ENCODE assay signal across 19 cellular contexts in genomic region chr6:57224769-57225515, GRCh38. TPM values are rescaled to one million over a fixed set of nuclear protein-coding genes. Genes with fewer than 3 reads are reported as not detected.
DNase-seq lines count a peak whose midpoint lies in the region; ATAC-seq, FAIRE-seq and TF ChIP-seq lines count a peak whose summit lies in the region.
"Had no signal": no experiment of that assay in that cellular context is flagged by ENCODE, and none has a peak within 500 bp of the region (broad histone marks: within the 10 kb centered on the region; RNA-seq: fewer than 3 reads in every experiment).

No MANE protein-coding gene starts in this region.

- H3K27me3 ChIP-seq in AG04450 (ENCODE audit: control insufficient read depth, insufficient read depth, low read length), result no peaks in the 10 kb centered on the region
- no peaks in the 10 kb centered on the region for H3K27me3 ChIP-seq in mesendoderm (ENCODE audit: insufficient read depth, low read length, poor library complexity)
- H3K27me3 ChIP-seq in SJCRH30, result no peaks in the 10 kb centered on the region
- no peaks in the 10 kb centered on the region for H3K27me3 ChIP-seq in thyroid gland
- H3K27me3 ChIP-seq: ovary, testis had no signal

- H3K18ac ChIP-seq in mesendoderm (ENCODE audit: low read length), result no peak overlapping the region

- no peak overlapping the region for H3K4me3 Mint-ChIP-seq in T-helper 17 cell
- H3K4me3 Mint-ChIP-seq: activated T-cell treated with anti-CD3 and anti-CD28 coated beads, Interleukin-2, amount 50 U/mL, for 24 hours; immature natural killer cell; memory B cell had no signal

- POLR2A ChIA-PET in AG04450 (lab: Yijun Ruan, JAX), result no interaction called here

- no peak overlapping the region for H4K8ac ChIP-seq in mesendoderm (ENCODE audit: low read depth, low read length)

- H3K27ac ChIP-seq in AG04450 (ENCODE audit: low read depth, low read length) (no peak overlapping the region), mesendoderm (ENCODE audit: low read depth, low read length) (no peak overlapping the region), SJCRH30 (no peak overlapping the region), thyroid gland (no peak overlapping the region)
- H3K27ac ChIP-seq: esophagus squamous epithelium, ovary had no signal

- FAIRE-seq in H54 (lab: Jason Lieb, UNC), result peak; percentile 50

- H3K4me3 ChIP-seq in AG04450 (ENCODE audit: low read depth, low read length), result no peak overlapping the region
- no peak overlapping the region for H3K4me3 ChIP-seq in mesendoderm (ENCODE audit: low read length)
- no peak overlapping the region for H3K4me3 ChIP-seq in SJCRH30
- no peak overlapping the region for H3K4me3 ChIP-seq in thyroid gland (replicated peaks in 1 of 3)
- H3K4me3 ChIP-seq: esophagus squamous epithelium, ovary, testis had no signal

- TF ChIP-seq POLR2A in H54 (IDR thresholded peaks at IDR 0.05; ENCODE audit: low read depth, low read length), result no peak
- TF ChIP-seq POLR2A in thyroid gland (IDR thresholded peaks at IDR 0.05), result no peak

- H3K4me1 Mint-ChIP-seq in T-helper 17 cell, result peaks cover 14% of the 10 kb centered on the region

- TF ChIP-seq CTCF in AG04450 (IDR thresholded peaks at IDR 0.05; ENCODE audit: low read depth, low read length) (no peak), thyroid gland (IDR thresholded peaks at IDR 0.05) (no peak)

- peaks cover 5% of the 10 kb centered on the region for H3K79me2 ChIP-seq in mesendoderm (ENCODE audit: control insufficient read depth, insufficient read depth, low read length)

- H3K9me3 ChIP-seq in AG04450 (ENCODE audit: control insufficient read depth, insufficient read depth, low read length) (peaks cover 3% of the 10 kb centered on the region; the same call in 1 of the 2 replicates), SJCRH30 (replicated peaks) (peaks cover 4% of the 10 kb centered on the region; the same call in 1 of the 2 replicates), thyroid gland (no peaks in the 10 kb centered on the region), T-helper 17 cell (ENCODE audit: control insufficient read depth, low read length, poor library complexity, severe bottlenecking) (no peaks in the 10 kb centered on the region)
- H3K9me3 ChIP-seq: esophagus squamous epithelium, ovary, testis had no signal

- H3K4ac ChIP-seq in mesendoderm (ENCODE audit: low read depth, low read length), result no peak overlapping the region

- no peak overlapping the region for H3K27ac Mint-ChIP-seq in T-helper 17 cell
- H3K27ac Mint-ChIP-seq: activated T-cell treated with anti-CD3 and anti-CD28 coated beads, Interleukin-2, amount 50 U/mL, for 24 hours; immature natural killer cell; memory B cell had no signal

- H3K56ac ChIP-seq in mesendoderm (ENCODE audit: low read length), result no peak overlapping the region

- H3K23ac ChIP-seq in mesendoderm (ENCODE audit: low read length), result no peak overlapping the region

- intact Hi-C loops in thyroid gland (cut with DNase I), result loop anchor here (5.0 to 10.0 kb wide), 2 partner anchors 53 to 90 kb away; partner anchors contain the start of genes BAG2 and PRIM2
- intact Hi-C loops in Right ventricle myocardium superior (cut with DNase I), result no loop called here

- H3K4me2 ChIP-seq in mesendoderm (ENCODE audit: low read length), result no peak overlapping the region

- no CpG with 5 or more reads among the region's 1 CpG for WGBS in mesendoderm (ENCODE audit: extremely low coverage, insufficient coverage, low lambda C conversion rate)
- WGBS in thyroid gland, 2 donors, result 86 to 91% methylated on average over 1 of the region's 1 CpG

- no peaks in the 10 kb centered on the region for H3K79me1 ChIP-seq in mesendoderm (ENCODE audit: low read length)

- no peak overlapping the region for H3K9ac ChIP-seq in mesendoderm (ENCODE audit: low read length)

- H2BK15ac ChIP-seq in mesendoderm (replicated peaks; ENCODE audit: low read depth), result no peak overlapping the region

- no peak overlapping the region for H2BK5ac ChIP-seq in mesendoderm (ENCODE audit: low read length)

- H3K4me1 ChIP-seq in mesendoderm (ENCODE audit: control insufficient read depth, low read depth, low read length), result peaks cover 2% of the 10 kb centered on the region
- H3K4me1 ChIP-seq in SJCRH30, result no peaks in the 10 kb centered on the region
- H3K4me1 ChIP-seq in thyroid gland, result peaks cover 4 to 5% of the 10 kb centered on the region in 2 donors
- H3K4me1 ChIP-seq: testis had no signal

- DNase-seq in AG04450 (ENCODE audit: low read depth, low spot score), result peak; percentile 36
- DNase-seq in H54 (ENCODE audit: insufficient read length, low spot score), result no peak
- DNase-seq in amniotic epithelial cell (ENCODE audit: low read depth), result peak; percentile 93
- DNase-seq in mesendoderm, result peak; percentile 20
- no peak for DNase-seq in SJCRH30
- DNase-seq in thyroid gland, result no peak
- DNase-seq in Right ventricle myocardium superior, result no peak
- DNase-seq in T-helper 17 cell, result no peak
- DNase-seq: activated CD4-positive, alpha-beta T cell treated with anti-CD3 and anti-CD28 coated beads for 4 hours; activated T-cell treated with anti-CD3 and anti-CD28 coated beads, Interleukin-2, amount 50 U/mL, for 24 hours; amniotic stem cell; cortex of kidney; DMS153; esophagus squamous epithelium; immature natural killer cell; NCI-H1105 treated with DMSO at 0.1 percent for 48 hours; ovary; testis had no signal

- H4K5ac ChIP-seq in mesendoderm (ENCODE audit: low read length), result no peak overlapping the region

- H2AK5ac ChIP-seq in mesendoderm (ENCODE audit: low read length), result no peak overlapping the region

- CTCF ChIA-PET in AG04450 (lab: Charles Lee), result interaction anchor here (1.2 kb wide), 1 partner anchor 89 kb away, joined by 3 read pairs; no protein-coding TSS in a partner anchor

- H3K27me3 Mint-ChIP-seq in T-helper 17 cell, result peaks cover 30% of the 10 kb centered on the region

- no peaks in the 10 kb centered on the region for H3K36me3 ChIP-seq in mesendoderm (ENCODE audit: control insufficient read depth, insufficient read depth, low read length)
- no peaks in the 10 kb centered on the region for H3K36me3 ChIP-seq in SJCRH30
- H3K36me3 ChIP-seq in thyroid gland, result no peaks in the 10 kb centered on the region
- H3K36me3 ChIP-seq: esophagus squamous epithelium, ovary had no signal

- ATAC-seq in Right ventricle myocardium superior (ENCODE audit: poor library complexity), result no peak
- no peak for ATAC-seq in T-helper 17 cell

- H3K36me3 Mint-ChIP-seq in T-helper 17 cell (ENCODE audit: low read depth), result peaks cover 7% of the 10 kb centered on the region
- H3K36me3 Mint-ChIP-seq: immature natural killer cell, memory B cell had no signal

- H2BK120ac ChIP-seq in mesendoderm (ENCODE audit: low read depth, low read length), result no peak overlapping the region

RNA-seq across cellular contexts. Expression of gene RAB23, which starts 2.8 kb away (rescaled TPM):
- polyA plus RNA-seq in AG04450 (2011; rRNA removed), result 45.2 and 62.1 TPM in 2 replicates
- 13.1 and 27.5 TPM in 2 replicates for polyA minus RNA-seq in AG04450 (2011; rRNA and poly(A)+ RNA removed)
- 11.0 TPM for polyA plus RNA-seq in mesendoderm (2013, experiment 1 of 2)
- polyA plus RNA-seq in mesendoderm (2013, experiment 2 of 2), result 10.6 TPM
- total RNA-seq in SJCRH30 (2014; rRNA removed; shearing (Covaris generic)), result 22.4 and 24.2 TPM in 2 replicates
- total RNA-seq in thyroid gland (10 to 100 TPM; 19.6 to 38.9 (median 27.9) TPM), Right ventricle myocardium superior (10.8 TPM), T-helper 17 cell (under 1 TPM; 0.29 to 0.35 TPM)

RNA-seq across cellular contexts. Expression of gene BAG2, which starts 52.8 kb away (rescaled TPM):
- polyA plus RNA-seq in AG04450 (2011; rRNA removed), result 29.0 and 43.4 TPM in 2 replicates
- 11.1 and 20.5 TPM in 2 replicates for polyA minus RNA-seq in AG04450 (2011; rRNA and poly(A)+ RNA removed)
- polyA plus RNA-seq in mesendoderm (2013, experiment 1 of 2), result 7.4 TPM
- polyA plus RNA-seq in mesendoderm (2013, experiment 2 of 2), result 7.4 TPM
- 4.6 and 4.8 TPM in 2 replicates for total RNA-seq in SJCRH30 (2014; rRNA removed; shearing (Covaris generic))
- total RNA-seq in thyroid gland (10 to 100 TPM in 3 of 4 donors, 1 to 10 TPM in 1; 9.5 to 11.5 (median 10.9) TPM), Right ventricle myocardium superior (12.7 TPM), T-helper 17 cell (1 to 10 TPM; 2.7 to 3.1 TPM)

Comparison
In these comparisons a context has a peak if more than half of its experiments do, and no peak if none do; other contexts are left out.
1. DNase-seq: peak in AG04450 (single experiment), amniotic epithelial cell (single experiment) and mesendoderm (single experiment); none in H54 (single experiment), SJCRH30 (0 of 2), thyroid gland (0 of 2), Right ventricle myocardium superior (single experiment) and T-helper 17 cell (0 of 3).